Comparison of ENCODE assay signal across 2 cellular contexts in genomic region chr11:74025467-74026166, GRCh38.
TF ChIP-seq lines count a peak whose summit lies in the region.

No MANE protein-coding gene starts in this region.

TF ChIP-seq in SK-N-SH, 30 proteins besides CTCF, POLR2A, EP300 and RAD21:
- TF ChIP-seq FOSL2 (IDR thresholded peaks at IDR 0.05; ENCODE audit: borderline replicate concordance, low read depth) (0 out of 2 replicates have a peak, but pooled peaks have one; percentile 19), PBX3 (IDR thresholded peaks at IDR 0.05) (0 out of 2 replicates have a peak, but pooled peaks have one; percentile 9), POLR2AphosphoS5 (IDR thresholded peaks at IDR 0.05; ENCODE audit: low read depth, low read length) (no peak)
TF ChIP-seq in SK-N-SH: peak in this region for 2.

TF ChIP-seq in endothelial cell of umbilical vein, 7 proteins besides CTCF, POLR2A, EP300 and RAD21:
- TF ChIP-seq FOS (IDR thresholded peaks at IDR 0.05; ENCODE audit: borderline replicate concordance, insufficient read depth, low read length) (peak; percentile 79), MYC (IDR thresholded peaks at IDR 0.05; ENCODE audit: low read depth, low read length) (no peak)
